1 cellular context compared by ENCODE assay signal in genomic region chr15:58136731-58137130, GRCh38.
TF ChIP-seq lines count a peak whose summit lies in the region.

No MANE protein-coding gene starts in this region.

TF ChIP-seq in K562, 482 proteins besides CTCF, POLR2A, EP300 and RAD21:
- no peak for TF ChIP-seq SMARCC2 (IDR thresholded peaks at IDR 0.05; ENCODE audit: low read depth)
- TF ChIP-seq E2F8 (IDR thresholded peaks at IDR 0.05; ENCODE audit: low read depth, partially characterized antibody), result no peak
- TF ChIP-seq SMARCE1 (IDR thresholded peaks at IDR 0.05), result no peak
- TF ChIP-seq ZNF561 (CRISPR knock-in tag; conservative IDR thresholded peaks at IDR 0.05), result no peak
- no peak for TF ChIP-seq CBFB (CRISPR knock-in tag; IDR thresholded peaks at IDR 0.05)
- no peak for TF ChIP-seq MTA3 (IDR thresholded peaks at IDR 0.05; ENCODE audit: borderline replicate concordance)
- no peak for TF ChIP-seq TCF15 (CRISPR knock-in tag; IDR thresholded peaks at IDR 0.05)
- no peak for TF ChIP-seq DEAF1 (CRISPR knock-in tag; IDR thresholded peaks at IDR 0.05)
- no peak for TF ChIP-seq KHSRP (IDR thresholded peaks at IDR 0.05)
- no peak for TF ChIP-seq ZNF217 (CRISPR knock-in tag; IDR thresholded peaks at IDR 0.05)
